In the genomic region with DNA sequence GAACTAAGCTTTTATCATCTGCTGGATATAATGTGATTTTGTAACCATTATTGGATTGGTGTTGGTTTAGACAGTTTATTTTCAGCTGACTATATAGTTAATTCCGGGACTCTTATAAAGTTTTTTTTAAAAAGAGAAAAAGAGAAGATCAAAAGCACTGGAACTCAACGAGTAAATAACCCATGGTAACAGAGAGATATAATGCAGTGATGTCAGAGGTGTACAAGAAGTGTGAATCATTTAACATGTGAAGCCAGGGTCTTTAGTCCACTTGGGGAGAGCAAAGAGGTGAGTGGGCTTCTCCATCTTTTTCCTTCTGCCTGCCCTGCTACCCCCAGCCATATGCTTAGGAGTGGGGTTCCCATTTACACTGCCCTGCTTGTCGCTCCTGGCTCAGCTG, we compare ENCODE assay signal across 8 cellular contexts. TPM values are rescaled to one million over a fixed set of nuclear protein-coding genes. Genes with fewer than 3 reads are reported as not detected.
DNase-seq lines count a peak whose midpoint lies in the region; ATAC-seq and TF ChIP-seq lines count a peak whose summit lies in the region.

No MANE protein-coding gene starts in this region.

- H3K9me3 ChIP-seq in OCI-LY7 (ENCODE audit: low read length) (no peaks in the 10 kb centered on the region), gastrocnemius medialis (no peaks in the 10 kb centered on the region)

- H4K20me1 ChIP-seq in OCI-LY7 (ENCODE audit: insufficient read depth, low read length): peaks cover 27% of the 10 kb centered on the region

- TF ChIP-seq CTCF in GM12864 (IDR thresholded peaks at IDR 0.05; ENCODE audit: low read depth, low read length, missing control alignments) (no peak), OCI-LY7 (conservative IDR thresholded peaks at IDR 0.05; ENCODE audit: low read length) (no peak), gastrocnemius medialis (IDR thresholded peaks at IDR 0.05 in 4 of 5, conservative IDR thresholded peaks at IDR 0.05 in 1 of 5) (no peak)

- POLR2A ChIA-PET in OCI-LY7 (lab: Charles Lee): interaction anchor here (0.7 to 2.3 kb wide), 11 partner anchors 8 to 1567 kb away, joined by 3 to 16 read pairs (median 3); partner anchors contain the start of gene SRD5A3

- no peak overlapping the region for H3K27ac ChIP-seq in OCI-LY7 (ENCODE audit: low read depth, low read length, poor library complexity, severe bottlenecking)
- H3K27ac ChIP-seq in epithelial cell of prostate: peak overlapping the region; percentile 89
- H3K27ac ChIP-seq in gastrocnemius medialis: peak overlapping the region in 3 of 4 donors; percentile 83 to 96 (median 88)

- H3K79me2 ChIP-seq in OCI-LY7 (ENCODE audit: insufficient read depth, low read depth, low read length): peaks cover 76% of the 10 kb centered on the region

- no peak for TF ChIP-seq POLR2A in gastrocnemius medialis (IDR thresholded peaks at IDR 0.05)

- no peaks in the 10 kb centered on the region for H3K9me2 ChIP-seq in OCI-LY7 (ENCODE audit: insufficient read depth, low read length)

- H2AFZ ChIP-seq in OCI-LY7 (ENCODE audit: low read length): no peak overlapping the region

- peaks cover 25% of the 10 kb centered on the region for H3K4me1 ChIP-seq in OCI-LY7 (ENCODE audit: insufficient read depth, low read length, poor library complexity, severe bottlenecking)
- peaks cover 32 to 39% of the 10 kb centered on the region in 2 donors for H3K4me1 ChIP-seq in gastrocnemius medialis

- intact Hi-C loops in OCI-LY7 (cut with micrococcal nuclease; ENCODE audit: unreplicated experiment): loop anchor here (10.0 kb wide), 2 partner anchors 646 to 1036 kb away; partner anchors contain the start of genes PAICS and PPAT
- intact Hi-C loops in gastrocnemius medialis (cut with DNase I; ENCODE audit: low total_unique reads): loop anchor here (5.0 kb wide), 2 partner anchors 453 to 468 kb away; partner anchors contain the start of gene EXOC1

- BruUV-seq in OCI-LY7 (replicated peaks; lab: Mats Ljungman, UMichigan): no TSS peak

- CTCF ChIA-PET in OCI-LY7 (lab: Charles Lee; ENCODE audit: unreplicated experiment): interaction anchor here (1.4 kb wide), 1 partner anchor 11 kb away, joined by 6 read pairs; no protein-coding TSS in a partner anchor

- H3K4me3 ChIP-seq in GM12864 (ENCODE audit: low read depth, low read length) (peak overlapping the region; percentile 11; the same call in 1 of the 2 replicates), OCI-LY7 (ENCODE audit: low read depth, low read length, poor library complexity, severe bottlenecking) (peak overlapping the region; percentile 99), gastrocnemius medialis (peak overlapping the region in 2 of 4 donors; percentile 5 to 95)

- ATAC-seq in gastrocnemius medialis: no peak
- ATAC-seq in HG02763 (IDR thresholded peaks at IDR 0.05; ENCODE audit: unreplicated experiment): no peak

- in situ Hi-C loops in gastrocnemius medialis (cut with MboI; ENCODE audit: low sequenced_read_pairs in 4 of 4): loop anchor here in 1 of 4 donors (10.0 kb wide), 2 partner anchors 54 to 146 kb away; partner anchors contain the start of genes CLOCK and SRD5A3

- peak overlapping the region; percentile 97 for H3K4me2 ChIP-seq in OCI-LY7 (ENCODE audit: low read length)

- DNase-seq in GM12864 (ENCODE audit: low read depth) (no peak), OCI-LY7 (ENCODE audit: low spot score) (no peak), epithelial cell of prostate (ENCODE audit: low read depth, low spot score) (no peak), gastrocnemius medialis (no peak), MV-4-11 (lab: John Stamatoyannopoulos, UW) (no peak), NCI-H774 (lab: John Stamatoyannopoulos, UW) (no peak)
- DNase-seq in stimulated activated naive CD4-positive, alpha-beta T cell (lab: John Stamatoyannopoulos, UW): no peak

- H3K27me3 ChIP-seq in gastrocnemius medialis: no peaks in the 10 kb centered on the region

- peaks cover 61% of the 10 kb centered on the region for H3K36me3 ChIP-seq in OCI-LY7 (ENCODE audit: insufficient read depth, low read length)
- no peaks in the 10 kb centered on the region for H3K36me3 ChIP-seq in gastrocnemius medialis

RNA-seq across cellular contexts. Expression of gene TMEM165, which starts 3.2 kb away (rescaled TPM):
- 67.1 and 70.8 TPM in 2 replicates for total RNA-seq in OCI-LY7 (2014; rRNA removed; shearing (Covaris generic))
- total RNA-seq in OCI-LY7 (2022) (86.1 and 94.0 TPM in 2 replicates), gastrocnemius medialis (10 to 100 TPM; 23.5 to 80.3 (median 48.9) TPM)

RNA-seq across cellular contexts. Expression of gene SRD5A3, which starts 52.9 kb away (rescaled TPM):
- 3.9 and 5.9 TPM in 2 replicates for total RNA-seq in OCI-LY7 (2014; rRNA removed; shearing (Covaris generic))
- total RNA-seq in OCI-LY7 (2022) (11.4 and 15.3 TPM in 2 replicates), gastrocnemius medialis (1 to 10 TPM; 2.4 to 7.6 (median 5.1) TPM)
